In genomic region chr1:95126846-95127245, GRCh38 we compare ENCODE assay signal across 15 cellular contexts. TPM values are rescaled to one million over a fixed set of nuclear protein-coding genes. Genes with fewer than 3 reads are reported as not detected.
A peak's percentile ranks its signal among the peaks of the same experiment; 100 is the strongest.
DNase-seq lines count a peak whose midpoint lies in the region; ATAC-seq, FAIRE-seq and TF ChIP-seq lines count a peak whose summit lies in the region.
"Had no signal": no experiment of that assay in that cellular context is flagged by ENCODE, and none has a peak within 500 bp of the region (broad histone marks: within the 10 kb centered on the region; RNA-seq: fewer than 3 reads in every experiment).

No MANE protein-coding gene starts in this region.

- H3K27me3 Mint-ChIP-seq in activated T-cell treated with anti-CD3 and anti-CD28 coated beads, Interleukin-2, amount 50 U/mL, for 72 hours (ENCODE audit: low read depth) = no peaks in the 10 kb centered on the region
- H3K27me3 Mint-ChIP-seq in stimulated activated naive CD8-positive, alpha-beta T cell treated with anti-CD3 and anti-CD28 coated beads, Interleukin-15, amount 100 ng/mL, for 72 hours = peaks cover 8% of the 10 kb centered on the region

- no peaks in the 10 kb centered on the region for H3K36me3 Mint-ChIP-seq in activated T-cell treated with anti-CD3 and anti-CD28 coated beads, Interleukin-2, amount 50 U/mL, for 72 hours (ENCODE audit: insufficient read depth in 2 of 2)

- no peaks in the 10 kb centered on the region; the same call in 1 of the 2 replicates for H4K20me1 ChIP-seq in K562 (replicated peaks; ENCODE audit: control insufficient read depth, insufficient read depth, low read length)

- ATAC-seq in K562 (no peak), left colon (peak; percentile 91), GM18519 (IDR thresholded peaks at IDR 0.05; ENCODE audit: low FRiP score, unreplicated experiment) (no peak)
- no peak for ATAC-seq in activated T-cell treated with anti-CD3 and anti-CD28 coated beads, Interleukin-2, amount 50 U/mL, for 72 hours (replicated peaks in 1 of 2)
- ATAC-seq in stimulated activated naive CD8-positive, alpha-beta T cell treated with anti-CD3 and anti-CD28 coated beads, Interleukin-15, amount 100 ng/mL, for 72 hours = no peak
- ATAC-seq: HCT116 had no signal

- no peak overlapping the region for H3K4me3 ChIP-seq in K562
- H3K4me3 ChIP-seq: GM23248 had no signal

- H3K4me1 ChIP-seq in K562 (replicated peaks in 1 of 2; ENCODE audit: control insufficient read depth in 2 of 2, insufficient read depth in 2 of 2, low read length in 2 of 2) = peaks cover 10% of the 10 kb centered on the region in 2 experiments; a peak in 4 of 5 replicates

- H3K36me3 ChIP-seq in K562 (ENCODE audit: control insufficient read depth, insufficient read depth, low read length) = peaks cover 5% of the 10 kb centered on the region

- CTCF ChIA-PET in K562 (lab: Yijun Ruan, JAX; ENCODE audit: low intra/inter-chr PET ratio) = no interaction called here

- no peak for TF ChIP-seq POLR2A in K562 (conservative IDR thresholded peaks at IDR 0.05)

- TF ChIP-seq RAD21 in K562 (CRISPR knock-in tag; conservative IDR thresholded peaks at IDR 0.05 in 1 of 2, IDR thresholded peaks at IDR 0.05 in 1 of 2) = no peak

- no peak overlapping the region for H3K4me3 Mint-ChIP-seq in activated T-cell treated with anti-CD3 and anti-CD28 coated beads, Interleukin-2, amount 50 U/mL, for 72 hours
- no peak overlapping the region for H3K4me3 Mint-ChIP-seq in stimulated activated naive CD8-positive, alpha-beta T cell treated with anti-CD3 and anti-CD28 coated beads, Interleukin-15, amount 100 ng/mL, for 72 hours
- H3K4me3 Mint-ChIP-seq: B cell; CD4-positive, alpha-beta T cell had no signal

- BruUV-seq in K562 (replicated peaks; lab: Mats Ljungman, UMichigan) = no TSS peak

- H2AFZ ChIP-seq in K562 (ENCODE audit: low read depth, low read length) = no peak overlapping the region
- H2AFZ ChIP-seq: GM23248 had no signal

- peak; percentile 53 for DNase-seq in LoVo (ENCODE audit: low spot score)
- DNase-seq in K562 (ENCODE audit: extremely low read depth in 1 of 4, low spot score in 3 of 4) = no peak
- peak; percentile 27 to 52 for DNase-seq in left colon
- no peak for DNase-seq in activated T-cell treated with anti-CD3 and anti-CD28 coated beads, Interleukin-2, amount 50 U/mL, for 48 hours
- DNase-seq in activated T-cell treated with anti-CD3 and anti-CD28 coated beads, Interleukin-2, amount 50 U/mL, for 72 hours = no peak
- DNase-seq in stimulated activated naive CD8-positive, alpha-beta T cell treated with anti-CD3 and anti-CD28 coated beads, Interleukin-15, amount 100 ng/mL, for 72 hours = no peak
- DNase-seq: Calu3; CD4-positive, alpha-beta T cell; DND-41; GM23248 had no signal

- POLR2A ChIA-PET in K562 (lab: Yijun Ruan, JAX) = interaction anchor here (1.6 to 4.1 kb wide), 2 partner anchors 9 to 11 kb away, joined by 5 to 26 read pairs; partner anchors contain the start of gene TLCD4

- intact Hi-C loops in K562 (cut with micrococcal nuclease) = no loop called here
- intact Hi-C loops in left colon (cut with DNase I, micrococcal nuclease) = no loop called here

- no peak for FAIRE-seq in K562 (lab: Jason Lieb, UNC)
- FAIRE-seq: A204.1, H54 had no signal

- H3K9me3 ChIP-seq in K562 (replicated peaks; ENCODE audit: control insufficient read depth, insufficient read depth, low read depth, low read length) = no peaks in the 10 kb centered on the region

- H3K27ac Mint-ChIP-seq in activated T-cell treated with anti-CD3 and anti-CD28 coated beads, Interleukin-2, amount 50 U/mL, for 72 hours = no peak overlapping the region
- no peak overlapping the region for H3K27ac Mint-ChIP-seq in stimulated activated naive CD8-positive, alpha-beta T cell treated with anti-CD3 and anti-CD28 coated beads, Interleukin-15, amount 100 ng/mL, for 72 hours
- H3K27ac Mint-ChIP-seq: B cell; CD4-positive, alpha-beta T cell had no signal

- no peaks in the 10 kb centered on the region for H3K9me3 Mint-ChIP-seq in activated T-cell treated with anti-CD3 and anti-CD28 coated beads, Interleukin-2, amount 50 U/mL, for 72 hours
- H3K9me3 Mint-ChIP-seq in stimulated activated naive CD8-positive, alpha-beta T cell treated with anti-CD3 and anti-CD28 coated beads, Interleukin-15, amount 100 ng/mL, for 72 hours = peaks cover 0 to 5% of the 10 kb centered on the region in 2 donors
- H3K9me3 Mint-ChIP-seq: CD4-positive, alpha-beta T cell had no signal

- H3K27ac ChIP-seq in K562 (ENCODE audit: extremely low read depth, low read depth, low read length) = no peak overlapping the region
- H3K27ac ChIP-seq: GM23248 had no signal

- TF ChIP-seq EP300 in K562 (IDR thresholded peaks at IDR 0.05; ENCODE audit: low read length) = no peak

- peaks cover 88% of the 10 kb centered on the region for H3K79me2 ChIP-seq in K562 (ENCODE audit: control insufficient read depth, insufficient read depth, low read length)

- H3K9me1 ChIP-seq in K562 (ENCODE audit: control insufficient read depth, insufficient read depth, low read length) = no peaks in the 10 kb centered on the region

- in situ Hi-C loops in K562 (cut with MboI) = no loop called here

- WGBS in K562 (ENCODE audit: insufficient coverage, low coverage, missing lambda C conversion rate) = 73% methylated on average over 4 of the region's 4 CpGs

- H3K27me3 ChIP-seq in K562 (ENCODE audit: control insufficient read depth in 2 of 2, insufficient read depth in 2 of 2, low read length in 2 of 2) = no peaks in the 10 kb centered on the region

- TF ChIP-seq CTCF in K562 (IDR thresholded peaks at IDR 0.05 in 2 of 3, conservative IDR thresholded peaks at IDR 0.05 in 1 of 3; ENCODE audit: insufficient read depth in 2 of 3, low read depth in 1 of 3, low read length in 3 of 3) = no peak

- no peak overlapping the region for H3K9ac ChIP-seq in K562 (ENCODE audit: insufficient read depth in 1 of 2, low read depth in 2 of 2, low read length in 2 of 2)
- H3K9ac ChIP-seq: GM23248 had no signal

- H3K4me2 ChIP-seq in K562 (ENCODE audit: insufficient read depth, low read length) = no peak overlapping the region

- no peaks in the 10 kb centered on the region for H3K4me1 Mint-ChIP-seq in activated T-cell treated with anti-CD3 and anti-CD28 coated beads, Interleukin-2, amount 50 U/mL, for 72 hours (ENCODE audit: low read depth)
- no peaks in the 10 kb centered on the region for H3K4me1 Mint-ChIP-seq in stimulated activated naive CD8-positive, alpha-beta T cell treated with anti-CD3 and anti-CD28 coated beads, Interleukin-15, amount 100 ng/mL, for 72 hours
- H3K4me1 Mint-ChIP-seq: B cell had no signal

TF ChIP-seq in K562, 482 proteins besides CTCF, POLR2A, EP300 and RAD21:
- TF ChIP-seq HDAC8 (tag; IDR thresholded peaks at IDR 0.05) = no peak
- peak; percentile 29; the same call in 1 of the 2 replicates for TF ChIP-seq HMBOX1 (IDR thresholded peaks at IDR 0.05)

RNA-seq across cellular contexts. Expression of gene TLCD4, which starts 9.7 kb away (rescaled TPM):
- total RNA-seq in K562 (2011; cell fraction: chromatin; rRNA removed; ENCODE audit: low replicate concordance) = 10.7 and 22.5 TPM in 2 replicates
- total RNA-seq in K562 (2011; cell fraction: nucleolus; rRNA removed) = 7.2 and 9.1 TPM in 2 replicates
- total RNA-seq in K562 (2011; cell fraction: nucleoplasm; rRNA removed) = 20.7 and 39.0 TPM in 2 replicates
- total RNA-seq in K562 (2014; rRNA removed) (7.6 and 10.3 TPM in 2 replicates), K562 (2014; rRNA removed; fragmentation: Illumina TruSeq; extraction: Trizol) (19.8 and 23.6 TPM in 2 replicates), K562 (2015; rRNA removed; fragmentation: Illumina TruSeq; extraction: Trizol) (6.8 and 7.5 TPM in 2 replicates), K562 (2021) (13.9 and 16.5 TPM in 2 replicates), left colon (10 to 100 TPM; 64.4 to 80.6 TPM)
- polyA plus RNA-seq in K562 (2011; rRNA removed) (9.6 and 16.6 TPM in 2 replicates), K562 (2014; fragmentation: Illumina TruSeq; extraction: Trizol) (8.4 and 10.9 TPM in 2 replicates), K562 (2014; fragmentation: Nextera tagmentation; extraction: Ambion mirVana) (1 to 10 TPM; 3.5 to 5.0 TPM), K562 (2014; rRNA removed) (6.5 and 6.6 TPM in 2 replicates)
- polyA plus RNA-seq in K562 (2011; cell fraction: cytosol; rRNA removed) = 2.2 and 4.5 TPM in 2 replicates
- polyA plus RNA-seq in K562 (2011; cell fraction: nucleus; rRNA removed) = 2.3 and 2.7 TPM in 2 replicates
- 5.0 and 5.7 TPM in 2 replicates for polyA plus RNA-seq in K562 (2012)
- 26.5 and 41.8 TPM in 2 replicates for polyA minus RNA-seq in K562 (2011; rRNA and poly(A)+ RNA removed)
- polyA minus RNA-seq in K562 (2011; cell fraction: cytosol; rRNA and poly(A)+ RNA removed) = 8.3 and 10.7 TPM in 2 replicates
- polyA minus RNA-seq in K562 (2011; cell fraction: nucleus; rRNA and poly(A)+ RNA removed) = 3.1 and 4.1 TPM in 2 replicates
- under 1 TPM; 0.21 to 0.24 TPM for total RNA-seq in activated T-cell treated with anti-CD3 and anti-CD28 coated beads, Interleukin-2, amount 50 U/mL, for 72 hours
- total RNA-seq: GM23248 had no signal
- polyA plus RNA-seq: GM23248 had no signal

RNA-seq across cellular contexts. Expression of gene ALG14, which starts 54.1 kb away (rescaled TPM):
- total RNA-seq in K562 (2011; cell fraction: chromatin; rRNA removed; ENCODE audit: low replicate concordance) = 1.6 and 2.1 TPM in 2 replicates
- 1.2 and 3.7 TPM in 2 replicates for total RNA-seq in K562 (2011; cell fraction: nucleolus; rRNA removed)
- total RNA-seq in K562 (2011; cell fraction: nucleoplasm; rRNA removed) = 3.2 and 4.2 TPM in 2 replicates
- total RNA-seq in K562 (2014; rRNA removed) (1.8 and 2.8 TPM in 2 replicates), K562 (2014; rRNA removed; fragmentation: Illumina TruSeq; extraction: Trizol) (3.9 and 6.8 TPM in 2 replicates), K562 (2015; rRNA removed; fragmentation: Illumina TruSeq; extraction: Trizol) (2.6 and 3.3 TPM in 2 replicates), K562 (2021) (6.1 and 8.6 TPM in 2 replicates), left colon (10 to 100 TPM in 1 of 2 donors, 1 to 10 TPM in 1; 9.8 to 13.9 TPM)
- polyA plus RNA-seq in K562 (2011; rRNA removed) (2.8 and 2.9 TPM in 2 replicates), K562 (2014; fragmentation: Illumina TruSeq; extraction: Trizol) (4.7 and 4.9 TPM in 2 replicates), K562 (2014; fragmentation: Nextera tagmentation; extraction: Ambion mirVana) (10 to 100 TPM; 14.9 to 16.2 TPM), K562 (2014; rRNA removed) (2.2 and 2.8 TPM in 2 replicates)
- 1.3 and 2.0 TPM in 2 replicates for polyA plus RNA-seq in K562 (2011; cell fraction: cytosol; rRNA removed)
- polyA plus RNA-seq in K562 (2011; cell fraction: nucleus; rRNA removed) = 0.94 and 1.3 TPM in 2 replicates
- polyA plus RNA-seq in K562 (2012) = 3.3 and 4.6 TPM in 2 replicates
- 1.6 and 2.0 TPM in 2 replicates for polyA minus RNA-seq in K562 (2011; rRNA and poly(A)+ RNA removed)
- 1.4 and 12.8 TPM in 2 replicates for polyA minus RNA-seq in K562 (2011; cell fraction: cytosol; rRNA and poly(A)+ RNA removed)
- polyA minus RNA-seq in K562 (2011; cell fraction: nucleus; rRNA and poly(A)+ RNA removed) = 1.5 and 4.4 TPM in 2 replicates
- 1 to 10 TPM; 3.4 to 4.1 TPM for total RNA-seq in activated T-cell treated with anti-CD3 and anti-CD28 coated beads, Interleukin-2, amount 50 U/mL, for 72 hours

Comparison
In these comparisons a context has a peak if more than half of its experiments do, and no peak if none do; other contexts are left out.
1. DNase-seq: peak in LoVo (single experiment) and left colon (2 of 2); none in K562 (0 of 4), activated T-cell treated with anti-CD3 and anti-CD28 coated beads, Interleukin-2, amount 50 U/mL, for 48 hours (0 of 2), activated T-cell treated with anti-CD3 and anti-CD28 coated beads, Interleukin-2, amount 50 U/mL, for 72 hours (0 of 2) and stimulated activated naive CD8-positive, alpha-beta T cell treated with anti-CD3 and anti-CD28 coated beads, Interleukin-15, amount 100 ng/mL, for 72 hours (0 of 2).
2. RNA of gene TLCD4, which starts 9.7 kb away (total RNA-seq): 64.4 to 80.6 TPM in left colon and 6.8 to 39.0 TPM in K562; 0.21 to 0.24 TPM in activated T-cell treated with anti-CD3 and anti-CD28 coated beads, Interleukin-2, amount 50 U/mL, for 72 hours; every median in the first group is over 4 times any median in the second.